In the genomic region with DNA sequence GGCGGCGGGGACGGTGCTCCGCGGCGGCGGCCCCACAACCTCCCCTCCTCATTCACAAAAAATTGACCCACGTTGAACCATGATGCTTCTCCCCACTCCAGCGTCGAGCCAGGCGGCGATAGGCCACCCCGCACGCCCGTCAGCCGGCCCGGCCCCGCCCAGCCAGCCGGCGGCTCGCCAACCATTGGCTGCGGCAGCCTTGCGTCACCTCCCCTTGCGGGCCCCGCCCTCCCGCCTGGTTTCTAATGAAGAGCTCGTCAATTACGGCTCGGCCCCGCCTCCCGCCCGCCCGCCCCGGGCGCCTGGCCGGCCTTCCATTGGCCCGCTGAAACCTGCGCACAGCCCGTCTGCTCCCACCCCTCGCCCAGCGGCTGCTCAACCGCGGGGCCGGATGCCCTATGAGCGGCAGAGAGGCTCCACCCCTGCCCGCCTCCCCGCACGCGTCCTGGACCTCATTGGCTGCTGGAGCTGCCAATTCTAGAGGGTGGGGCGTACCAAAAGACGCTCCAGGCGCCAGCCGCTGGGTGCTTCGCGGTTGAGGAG, we compare ENCODE assay signal across 7 cellular contexts. TPM values are rescaled to one million over a fixed set of nuclear protein-coding genes. Genes with fewer than 3 reads are reported as not detected.
A peak's percentile ranks its signal among the peaks of the same experiment; 100 is the strongest.
DNase-seq lines count a peak whose midpoint lies in the region; ATAC-seq, FAIRE-seq and TF ChIP-seq lines count a peak whose summit lies in the region.

Gene HDAC4 (minus strand): TSS at position 114 of the 543 bp plus-strand sequence. CDS start 48,321 bp downstream, outside the sequence.

- TF ChIP-seq EP300 in K562 (IDR thresholded peaks at IDR 0.05; ENCODE audit: low read length): no peak

- no peak for TF ChIP-seq RAD21 in K562 (CRISPR knock-in tag; conservative IDR thresholded peaks at IDR 0.05 in 1 of 2, IDR thresholded peaks at IDR 0.05 in 1 of 2)

- H3K4me1 ChIP-seq in K562 (replicated peaks in 1 of 2; ENCODE audit: control insufficient read depth in 2 of 2, insufficient read depth in 2 of 2, low read length in 2 of 2): peaks cover 3 to 15% of the 10 kb centered on the region in 2 experiments; a peak in 4 of 5 replicates

- ATAC-seq in GM18517 (IDR thresholded peaks at IDR 0.05; ENCODE audit: unreplicated experiment) (peak; percentile 87), HG03066 (IDR thresholded peaks at IDR 0.05; ENCODE audit: low read depth, unreplicated experiment) (peak; percentile 81), K562 (peak; percentile 97)

- intact Hi-C loops in K562 (cut with micrococcal nuclease): no loop called here

- no peaks in the 10 kb centered on the region for H3K9me1 ChIP-seq in K562 (ENCODE audit: control insufficient read depth, insufficient read depth, low read length)

- POLR2A ChIA-PET in K562 (lab: Yijun Ruan, JAX): interaction anchor here (0.6 to 0.9 kb wide), 9 partner anchors 10 to 453 kb away, joined by 3 to 4 read pairs (median 3); no protein-coding TSS in a partner anchor

- H3K9ac ChIP-seq in K562 (ENCODE audit: insufficient read depth in 1 of 2, low read depth in 2 of 2, low read length in 2 of 2): peak within 1 kb of the TSS; percentile 96 to 100

- peak within 1 kb of the TSS; percentile 65 for H3K4me3 ChIP-seq in K562

- peak; percentile 22 for FAIRE-seq in TTC549 (lab: Jason Lieb, UNC)
- peak; percentile 91 for FAIRE-seq in K562 (lab: Jason Lieb, UNC)

- H4K20me1 ChIP-seq in K562 (replicated peaks; ENCODE audit: control insufficient read depth, insufficient read depth, low read length): peaks cover 4% of the 10 kb centered on the region; the same call in 1 of the 2 replicates

- 0% methylated on average over 20 of the region's 55 CpGs for WGBS in K562 (ENCODE audit: insufficient coverage, low coverage, missing lambda C conversion rate)

- DNase-seq in NCI-H2107 treated with DMSO at 0.1 percent for 48 hours (lab: John Stamatoyannopoulos, UW; ENCODE audit: unreplicated experiment): peak; percentile 96
- peak; percentile 93 to 97 (median 94) for DNase-seq in K562 (ENCODE audit: extremely low read depth in 1 of 4, low spot score in 3 of 4)
- DNase-seq in hypothalamus (lab: John Stamatoyannopoulos, UW): peak; percentile 97 to 100 (median 100)
- peak; percentile 100 for DNase-seq in retina

- H3K27me3 ChIP-seq in K562 (ENCODE audit: control insufficient read depth in 2 of 2, insufficient read depth in 2 of 2, low read length in 2 of 2): no peaks in the 10 kb centered on the region

- TF ChIP-seq POLR2A in K562 (conservative IDR thresholded peaks at IDR 0.05): no peak

- peak within 1 kb of the TSS; percentile 100 for H3K27ac ChIP-seq in K562 (ENCODE audit: extremely low read depth, low read depth, low read length)

- peak within 1 kb of the TSS; percentile 84 for H3K4me2 ChIP-seq in K562 (ENCODE audit: insufficient read depth, low read length)

- peaks cover 38% of the 10 kb centered on the region for H3K79me2 ChIP-seq in K562 (ENCODE audit: control insufficient read depth, insufficient read depth, low read length)

- H3K9me3 ChIP-seq in K562 (replicated peaks; ENCODE audit: control insufficient read depth, insufficient read depth, low read depth, low read length): no peaks in the 10 kb centered on the region

- no TSS peak for BruUV-seq in K562 (replicated peaks; lab: Mats Ljungman, UMichigan)

- H3K36me3 ChIP-seq in K562 (ENCODE audit: control insufficient read depth, insufficient read depth, low read length): no peaks in the 10 kb centered on the region

- TF ChIP-seq CTCF in K562 (IDR thresholded peaks at IDR 0.05 in 2 of 3, conservative IDR thresholded peaks at IDR 0.05 in 1 of 3; ENCODE audit: insufficient read depth in 2 of 3, low read depth in 1 of 3, low read length in 3 of 3): no peak

- in situ Hi-C loops in K562 (cut with MboI): no loop called here

- CTCF ChIA-PET in K562 (lab: Yijun Ruan, JAX; ENCODE audit: low intra/inter-chr PET ratio): no interaction called here

- H2AFZ ChIP-seq in K562 (ENCODE audit: low read depth, low read length): peak within 1 kb of the TSS; percentile 97

TF ChIP-seq in K562, 482 proteins besides CTCF, POLR2A, EP300 and RAD21 (continues in another document):
- TF ChIP-seq ASH1L (IDR thresholded peaks at IDR 0.05; ENCODE audit: borderline replicate concordance, low read depth, partially characterized antibody) (peak; percentile 72), SP2 (IDR thresholded peaks at IDR 0.05; ENCODE audit: extremely low read depth, low read depth, low read length, poor library complexity, severe bottlenecking) (peak; percentile 67), PRDM10 (IDR thresholded peaks at IDR 0.05; ENCODE audit: partially characterized antibody) (peak; percentile 83), CTBP1 (IDR thresholded peaks at IDR 0.05; ENCODE audit: borderline replicate concordance) (no peak), GABPA (tag; conservative IDR thresholded peaks at IDR 0.05; ENCODE audit: low read depth) (peak; percentile 69), CEBPG (CRISPR knock-in tag; IDR thresholded peaks at IDR 0.05) (peak; percentile 64), CEBPG (tag; conservative IDR thresholded peaks at IDR 0.05 in 1 of 2, IDR thresholded peaks at IDR 0.05 in 1 of 2) (peak; percentile 53 to 65; a peak in 3 of 4 replicates), HNRNPLL (IDR thresholded peaks at IDR 0.05; ENCODE audit: low read depth, low read length, poor library complexity, severe bottlenecking) (peak; percentile 14), SP1 (CRISPR knock-in tag; IDR thresholded peaks at IDR 0.05) (peak; percentile 91), BHLHE40 (IDR thresholded peaks at IDR 0.05; ENCODE audit: low read length) (peak; percentile 94), PBX2 (CRISPR knock-in tag; IDR thresholded peaks at IDR 0.05; ENCODE audit: low read depth) (peak; percentile 73), PBX2 (tag; conservative IDR thresholded peaks at IDR 0.05; ENCODE audit: low read depth) (peak; percentile 94)

RNA-seq across cellular contexts. Expression of gene HDAC4, which starts in this region (rescaled TPM):
- total RNA-seq in K562 (2011; cell fraction: chromatin; rRNA removed; ENCODE audit: low replicate concordance): 95.1 and 129 TPM in 2 replicates
- total RNA-seq in K562 (2011; cell fraction: nucleolus; rRNA removed): 48.4 and 51.1 TPM in 2 replicates
- total RNA-seq in K562 (2011; cell fraction: nucleoplasm; rRNA removed): 59.2 and 71.1 TPM in 2 replicates
- total RNA-seq in K562 (2014; rRNA removed) (4.9 and 5.3 TPM in 2 replicates), K562 (2014; rRNA removed; fragmentation: Illumina TruSeq; extraction: Trizol) (2.8 and 3.6 TPM in 2 replicates), K562 (2015; rRNA removed; fragmentation: Illumina TruSeq; extraction: Trizol) (4.3 and 6.0 TPM in 2 replicates), K562 (2021) (17.1 and 20.2 TPM in 2 replicates)
- polyA plus RNA-seq in K562 (2011; rRNA removed) (2.8 and 4.8 TPM in 2 replicates), K562 (2014; fragmentation: Illumina TruSeq; extraction: Trizol) (7.6 and 8.1 TPM in 2 replicates), K562 (2014; fragmentation: Nextera tagmentation; extraction: Ambion mirVana) (under 1 TPM; 0.11 to 0.21 TPM), K562 (2014; rRNA removed) (4.0 and 8.2 TPM in 2 replicates)
- 5.2 and 5.9 TPM in 2 replicates for polyA plus RNA-seq in K562 (2011; cell fraction: cytosol; rRNA removed)
- 27.3 and 36.9 TPM in 2 replicates for polyA plus RNA-seq in K562 (2011; cell fraction: nucleus; rRNA removed)
- 3.5 and 5.6 TPM in 2 replicates for polyA plus RNA-seq in K562 (2012)
- polyA minus RNA-seq in K562 (2011; rRNA and poly(A)+ RNA removed): 11.6 and 12.9 TPM in 2 replicates
- 12.5 and 13.4 TPM in 2 replicates for polyA minus RNA-seq in K562 (2011; cell fraction: cytosol; rRNA and poly(A)+ RNA removed)
- 32.2 and 34.9 TPM in 2 replicates for polyA minus RNA-seq in K562 (2011; cell fraction: nucleus; rRNA and poly(A)+ RNA removed)

Comparison
In these comparisons a context has a peak if more than half of its experiments do, and no peak if none do; other contexts are left out.
1. Peak in every context shown above with its lines: DNase-seq, ATAC-seq, H3K4me3 ChIP-seq and H3K27ac ChIP-seq.